35 cellular contexts compared by ENCODE assay signal in genomic region chr19:14328406-14328805, GRCh38.
"Had no signal": no experiment of that assay in that cellular context is flagged by ENCODE, and none has a peak within 500 bp of the region (broad histone marks: within the 10 kb centered on the region; RNA-seq: fewer than 3 reads in every experiment).

No MANE protein-coding gene starts in this region.

- H3K36me3 ChIP-seq: MG63 had no signal

- H3K9me3 ChIP-seq: MG63 had no signal

- H3K27me3 ChIP-seq: MG63 had no signal

- DNase-seq: Karpas-422, Kasumi-1, MG63, MM.1S, MV-4-11, NCI-H1048, NCI-H1092, NCI-H1092 treated with DMSO at 0.1 percent for 48 hours, NCI-H1105, NCI-H1105 treated with DMSO at 0.1 percent for 48 hours, NCI-H1417, NCI-H1417 treated with DMSO at 0.1 percent for 48 hours, NCI-H1436, NCI-H1436 treated with DMSO at 0.1 percent for 48 hours, NCI-H146, NCI-H1694, NCI-H1694 treated with DMSO at 0.1 percent for 48 hours, NCI-H187, NCI-H187 treated with DMSO at 0.1 percent for 48 hours, NCI-H1930, NCI-H2029, NCI-H2029 treated with DMSO at 0.1 percent for 48 hours, NCI-H2081, NCI-H2081 treated with DMSO at 0.1 percent for 48 hours, NCI-H2107, NCI-H2171, NCI-H2171 treated with DMSO at 0.1 percent for 48 hours, NCI-H2227 treated with DMSO at 0.1 percent for 48 hours, NCI-H226, NCI-H345, NCI-H446, NCI-H446 treated with DMSO at 0.1 percent for 48 hours, NCI-H510A, NCI-H510A treated with DMSO at 0.1 percent for 48 hours, NCI-H524 had no signal

- H3K4me3 ChIP-seq: MG63 had no signal
